Comparison of ENCODE assay signal across 11 cellular contexts in genomic region chr10:63697956-63698814, GRCh38.
DNase-seq lines count a peak whose midpoint lies in the region; ATAC-seq, FAIRE-seq and TF ChIP-seq lines count a peak whose summit lies in the region.
"Had no signal": no experiment of that assay in that cellular context is flagged by ENCODE, and none has a peak within 500 bp of the region (broad histone marks: within the 10 kb centered on the region; RNA-seq: fewer than 3 reads in every experiment).

No MANE protein-coding gene starts in this region.

- no peaks in the 10 kb centered on the region for H3K9me3 ChIP-seq in CD8-positive, alpha-beta memory T cell (ENCODE audit: low read length)

- H3K27ac Mint-ChIP-seq in CD8-positive, alpha-beta memory T cell, result no peak overlapping the region
- no peak overlapping the region for H3K27ac Mint-ChIP-seq in stimulated activated effector memory CD8-positive, alpha-beta T cell treated with anti-CD3 and anti-CD28 coated beads, Interleukin-12 subunit alpha, Interleukin-12 subunit beta, amount 100 ng/mL, for 72 hours
- H3K27ac Mint-ChIP-seq: T-helper 1 cell treated with Interleukin-12 subunit alpha and Interleukin-12 subunit beta and Interleukin-4 antibody, amounts not matched to agents 30 μg/mL and 1 μg/mL, for 36 hours had no signal

- H3K4me3 ChIP-seq in GM12864 (ENCODE audit: low read depth, low read length), result no peak overlapping the region
- no peak overlapping the region for H3K4me3 ChIP-seq in bronchial epithelial cell (ENCODE audit: low read depth, low read length)
- no peak overlapping the region for H3K4me3 ChIP-seq in CD8-positive, alpha-beta memory T cell (ENCODE audit: low read length)

- no peak overlapping the region for H3K27ac ChIP-seq in CD8-positive, alpha-beta memory T cell (ENCODE audit: low read depth, low read length)

- H3K36me3 Mint-ChIP-seq in CD8-positive, alpha-beta memory T cell, result peaks cover 0 to 2% (median 2%) of the 10 kb centered on the region in 3 donors
- no peaks in the 10 kb centered on the region for H3K36me3 Mint-ChIP-seq in stimulated activated effector memory CD8-positive, alpha-beta T cell treated with anti-CD3 and anti-CD28 coated beads, Interleukin-12 subunit alpha, Interleukin-12 subunit beta, amount 100 ng/mL, for 72 hours

- H3K4me3 Mint-ChIP-seq in CD8-positive, alpha-beta memory T cell, result no peak overlapping the region
- no peak overlapping the region for H3K4me3 Mint-ChIP-seq in stimulated activated effector memory CD8-positive, alpha-beta T cell treated with anti-CD3 and anti-CD28 coated beads, Interleukin-12 subunit alpha, Interleukin-12 subunit beta, amount 100 ng/mL, for 72 hours
- H3K4me3 Mint-ChIP-seq: T-helper 1 cell treated with Interleukin-12 subunit alpha and Interleukin-12 subunit beta and Interleukin-4 antibody, amounts not matched to agents 30 μg/mL and 1 μg/mL, for 36 hours had no signal

- H3K36me3 ChIP-seq in bronchial epithelial cell (ENCODE audit: control insufficient read depth, insufficient read depth, low read length), result no peaks in the 10 kb centered on the region
- H3K36me3 ChIP-seq in CD8-positive, alpha-beta memory T cell (ENCODE audit: insufficient read depth, low read length), result no peaks in the 10 kb centered on the region

- FAIRE-seq in bronchial epithelial cell (lab: Jason Lieb, UNC) (no peak), H54 (lab: Jason Lieb, UNC) (no peak)

- POLR2A ChIA-PET in CD8-positive, alpha-beta memory T cell (lab: Charles Lee), result no interaction called here

- no peak for TF ChIP-seq POLR2A in H54 (IDR thresholded peaks at IDR 0.05; ENCODE audit: low read depth, low read length)

- no peaks in the 10 kb centered on the region for H3K4me1 ChIP-seq in CD8-positive, alpha-beta memory T cell (ENCODE audit: insufficient read depth, low read length)

- no peaks in the 10 kb centered on the region for H3K27me3 ChIP-seq in bronchial epithelial cell (ENCODE audit: control insufficient read depth, insufficient read depth, low read length)
- no peaks in the 10 kb centered on the region for H3K27me3 ChIP-seq in CD8-positive, alpha-beta memory T cell (ENCODE audit: insufficient read depth, low read length, poor library complexity, severe bottlenecking)

- no peak for TF ChIP-seq CTCF in GM12864 (IDR thresholded peaks at IDR 0.05; ENCODE audit: low read depth, low read length, missing control alignments)
- TF ChIP-seq CTCF in bronchial epithelial cell (IDR thresholded peaks at IDR 0.05; ENCODE audit: insufficient read depth, low read length, severe bottlenecking), result no peak

- CTCF ChIA-PET in CD8-positive, alpha-beta memory T cell (lab: Charles Lee), result interaction anchor here (1.1 kb wide), 1 partner anchor 21 kb away, joined by 5 read pairs; no protein-coding TSS in a partner anchor

- H3K4me1 Mint-ChIP-seq in CD8-positive, alpha-beta memory T cell, result no peaks in the 10 kb centered on the region
- peaks cover 20% of the 10 kb centered on the region for H3K4me1 Mint-ChIP-seq in stimulated activated effector memory CD8-positive, alpha-beta T cell treated with anti-CD3 and anti-CD28 coated beads, Interleukin-12 subunit alpha, Interleukin-12 subunit beta, amount 100 ng/mL, for 72 hours

- peak; percentile 22 for DNase-seq in GM12864 (ENCODE audit: low read depth)
- peak; percentile 65 for DNase-seq in bronchial epithelial cell (ENCODE audit: low read depth)
- no peak for DNase-seq in CD8-positive, alpha-beta memory T cell
- no peak for DNase-seq in H54 (ENCODE audit: insufficient read length, low spot score)
- no peak for DNase-seq in stimulated activated effector memory CD8-positive, alpha-beta T cell treated with anti-CD3 and anti-CD28 coated beads, Interleukin-12 subunit alpha, Interleukin-12 subunit beta, amount 100 ng/mL, for 72 hours (ENCODE audit: low spot score in 2 of 2)
- DNase-seq: C1 segment of cervical spinal cord, NCI-H510A had no signal

- ATAC-seq in GM21526 (IDR thresholded peaks at IDR 0.05; ENCODE audit: low FRiP score, unreplicated experiment) (peak; percentile 66), HG03442 (IDR thresholded peaks at IDR 0.05; ENCODE audit: unreplicated experiment) (peak; percentile 72), GM19023 (IDR thresholded peaks at IDR 0.05; ENCODE audit: unreplicated experiment) (no peak)
- no peak for ATAC-seq in stimulated activated effector memory CD8-positive, alpha-beta T cell treated with anti-CD3 and anti-CD28 coated beads, Interleukin-12 subunit alpha, Interleukin-12 subunit beta, amount 100 ng/mL, for 72 hours

- peaks cover 0 to 2% of the 10 kb centered on the region in 2 donors for H3K27me3 Mint-ChIP-seq in CD8-positive, alpha-beta memory T cell

- H3K9me3 Mint-ChIP-seq in CD8-positive, alpha-beta memory T cell, result peaks cover 0 to 5% (median 2%) of the 10 kb centered on the region in 5 donors
- H3K9me3 Mint-ChIP-seq in stimulated activated effector memory CD8-positive, alpha-beta T cell treated with anti-CD3 and anti-CD28 coated beads, Interleukin-12 subunit alpha, Interleukin-12 subunit beta, amount 100 ng/mL, for 72 hours, result no peaks in the 10 kb centered on the region

Comparison
In these comparisons a context has a peak if more than half of its experiments do, and no peak if none do; other contexts are left out.
1. DNase-seq: peak in GM12864 (single experiment) and bronchial epithelial cell (single experiment); none in CD8-positive, alpha-beta memory T cell (0 of 5), H54 (single experiment) and stimulated activated effector memory CD8-positive, alpha-beta T cell treated with anti-CD3 and anti-CD28 coated beads, Interleukin-12 subunit alpha, Interleukin-12 subunit beta, amount 100 ng/mL, for 72 hours (0 of 2).
2. ATAC-seq: peak in GM21526 (single experiment) and HG03442 (single experiment); none in GM19023 (single experiment) and stimulated activated effector memory CD8-positive, alpha-beta T cell treated with anti-CD3 and anti-CD28 coated beads, Interleukin-12 subunit alpha, Interleukin-12 subunit beta, amount 100 ng/mL, for 72 hours (single experiment).